In the genomic region with DNA sequence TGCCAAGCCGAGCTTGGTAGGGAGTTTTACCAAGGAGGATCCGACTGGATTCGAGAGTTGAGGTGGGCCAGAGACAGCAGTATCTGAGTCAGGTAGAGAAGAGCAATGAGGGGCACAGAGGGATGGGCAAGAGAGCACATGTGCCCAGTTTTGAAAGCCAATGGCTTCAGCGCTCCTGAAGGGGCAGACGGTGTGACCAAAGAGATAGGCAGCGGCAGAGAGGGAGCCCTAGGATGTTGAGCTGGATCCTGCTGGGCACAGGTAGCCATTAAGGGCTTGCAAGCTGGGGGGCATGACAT, we compare ENCODE assay signal across 12 cellular contexts. TPM values are rescaled to one million over a fixed set of nuclear protein-coding genes. Genes with fewer than 3 reads are reported as not detected.
DNase-seq lines count a peak whose midpoint lies in the region; ATAC-seq and TF ChIP-seq lines count a peak whose summit lies in the region.
"Had no signal": no experiment of that assay in that cellular context is flagged by ENCODE, and none has a peak within 500 bp of the region (broad histone marks: within the 10 kb centered on the region; RNA-seq: fewer than 3 reads in every experiment).

No MANE protein-coding gene starts in this region.

- H3K27me3 Mint-ChIP-seq in activated CD4-positive, alpha-beta T cell treated with anti-CD3 and anti-CD28 coated beads, Interleukin-2, amount 10 ng/mL, durations not matched to agents 7 days and 5 days, result peaks cover 36% of the 10 kb centered on the region
- peaks cover 8% of the 10 kb centered on the region for H3K27me3 Mint-ChIP-seq in activated T-helper 17 cell treated with anti-CD3 and anti-CD28 coated beads, Interleukin-2, amount 50 U/mL, for 72 hours
- peaks cover 20% of the 10 kb centered on the region for H3K27me3 Mint-ChIP-seq in osteocyte (ENCODE audit: unreplicated experiment)

- no peak for DNase-seq in activated CD4-positive, alpha-beta T cell treated with anti-CD3 and anti-CD28 coated beads, Interleukin-2, amount 10 ng/mL, durations not matched to agents 7 days and 5 days
- no peak for DNase-seq in activated CD4-positive, alpha-beta T cell treated with anti-CD3 and anti-CD28 coated beads for 1 hour
- DNase-seq in right lobe of liver (no peak), tibial nerve (ENCODE audit: low spot score in 2 of 2) (no peak), GOT3 (lab: John Stamatoyannopoulos, UW) (no peak), osteocyte (ENCODE audit: extremely low spot score, unreplicated experiment) (no peak), CD1c-positive myeloid dendritic cell (ENCODE audit: extremely low spot score) (no peak)
- DNase-seq: gastrocnemius medialis, NCI-H446, uterus had no signal

- H3K9me3 Mint-ChIP-seq in activated CD4-positive, alpha-beta T cell treated with anti-CD3 and anti-CD28 coated beads, Interleukin-2, amount 10 ng/mL, durations not matched to agents 7 days and 5 days, result no peaks in the 10 kb centered on the region
- H3K9me3 Mint-ChIP-seq in activated T-helper 17 cell treated with anti-CD3 and anti-CD28 coated beads, Interleukin-2, amount 50 U/mL, for 72 hours, result no peaks in the 10 kb centered on the region
- no peaks in the 10 kb centered on the region for H3K9me3 Mint-ChIP-seq in osteocyte (ENCODE audit: unreplicated experiment)
- H3K9me3 Mint-ChIP-seq: natural killer cell treated with Interleukin-12 subunit alpha and Interleukin-12 subunit beta and Interleukin-15 and Interleukin-18, amount 100 ng/mL, for 72 hours had no signal

- H3K27ac ChIP-seq in right lobe of liver, result peak overlapping the region; percentile 64 to 89 (median 78)
- H3K27ac ChIP-seq in tibial nerve, result peak overlapping the region in 3 of 4 donors; percentile 54 to 75 (median 73)
- H3K27ac ChIP-seq: gastrocnemius medialis had no signal

- TF ChIP-seq POLR2A in right lobe of liver (IDR thresholded peaks at IDR 0.05), result no peak
- TF ChIP-seq POLR2A in tibial nerve (IDR thresholded peaks at IDR 0.05), result no peak

- peaks cover 1% of the 10 kb centered on the region for H3K36me3 Mint-ChIP-seq in activated CD4-positive, alpha-beta T cell treated with anti-CD3 and anti-CD28 coated beads, Interleukin-2, amount 10 ng/mL, durations not matched to agents 7 days and 5 days (ENCODE audit: low read depth)
- no peaks in the 10 kb centered on the region for H3K36me3 Mint-ChIP-seq in activated T-helper 17 cell treated with anti-CD3 and anti-CD28 coated beads, Interleukin-2, amount 50 U/mL, for 72 hours (ENCODE audit: low read depth)
- H3K36me3 Mint-ChIP-seq in osteocyte (ENCODE audit: unreplicated experiment), result no peaks in the 10 kb centered on the region
- H3K36me3 Mint-ChIP-seq: natural killer cell treated with Interleukin-12 subunit alpha and Interleukin-12 subunit beta and Interleukin-15 and Interleukin-18, amount 100 ng/mL, for 72 hours had no signal

- H3K4me3 Mint-ChIP-seq in activated CD4-positive, alpha-beta T cell treated with anti-CD3 and anti-CD28 coated beads, Interleukin-2, amount 10 ng/mL, durations not matched to agents 7 days and 5 days, result peak overlapping the region; percentile 32
- peak overlapping the region; percentile 0 for H3K4me3 Mint-ChIP-seq in activated T-helper 17 cell treated with anti-CD3 and anti-CD28 coated beads, Interleukin-2, amount 50 U/mL, for 72 hours
- H3K4me3 Mint-ChIP-seq in osteocyte (ENCODE audit: unreplicated experiment), result no peak overlapping the region
- H3K4me3 Mint-ChIP-seq: natural killer cell treated with Interleukin-12 subunit alpha and Interleukin-12 subunit beta and Interleukin-15 and Interleukin-18, amount 100 ng/mL, for 72 hours had no signal

- intact Hi-C loops in right lobe of liver (cut with DNase I), result no loop called here

- H3K4me1 ChIP-seq in right lobe of liver, result peaks cover 0 to 27% (median 12%) of the 10 kb centered on the region in 4 donors
- H3K4me1 ChIP-seq in tibial nerve, result peaks cover 0 to 37% (median 16%) of the 10 kb centered on the region in 4 donors

- no peak for ATAC-seq in activated T-helper 17 cell treated with anti-CD3 and anti-CD28 coated beads, Interleukin-2, amount 50 U/mL, for 72 hours (replicated peaks)
- ATAC-seq in right lobe of liver, result peak in 3 of 4 donors; percentile 0 to 1 (median 0)

- H3K36me3 ChIP-seq in right lobe of liver, result peaks cover 0 to 18% (median 6%) of the 10 kb centered on the region in 4 donors
- no peaks in the 10 kb centered on the region for H3K36me3 ChIP-seq in tibial nerve
- H3K36me3 ChIP-seq: gastrocnemius medialis, uterus had no signal

- H3K27me3 ChIP-seq in right lobe of liver (no peaks in the 10 kb centered on the region), tibial nerve (peaks cover 0 to 6% of the 10 kb centered on the region in 2 donors)
- H3K27me3 ChIP-seq: uterus had no signal

- WGBS in right lobe of liver (ENCODE audit: insufficient coverage, low coverage, low lambda C conversion rate, missing lambda C conversion rate), result 28% methylated on average over 6 of the region's 6 CpGs
- WGBS in tibial nerve, 2 donors, result 81 to 83% methylated on average over 6 of the region's 6 CpGs

- H3K4me3 ChIP-seq in right lobe of liver, result peak overlapping the region; percentile 60 to 75 (median 68)
- H3K4me3 ChIP-seq in tibial nerve, result peak overlapping the region in 2 of 4 donors; percentile 47 to 58

- peaks cover 10% of the 10 kb centered on the region for H3K4me1 Mint-ChIP-seq in activated CD4-positive, alpha-beta T cell treated with anti-CD3 and anti-CD28 coated beads, Interleukin-2, amount 10 ng/mL, durations not matched to agents 7 days and 5 days
- H3K4me1 Mint-ChIP-seq in activated T-helper 17 cell treated with anti-CD3 and anti-CD28 coated beads, Interleukin-2, amount 50 U/mL, for 72 hours, result peaks cover 5% of the 10 kb centered on the region
- H3K4me1 Mint-ChIP-seq in osteocyte (ENCODE audit: unreplicated experiment), result peaks cover 17% of the 10 kb centered on the region

- TF ChIP-seq CTCF in right lobe of liver (IDR thresholded peaks at IDR 0.05) (no peak), tibial nerve (IDR thresholded peaks at IDR 0.05) (no peak), osteocyte (IDR thresholded peaks at IDR 0.05) (no peak)

- no peak for TF ChIP-seq EP300 in tibial nerve (IDR thresholded peaks at IDR 0.05)

- no peak overlapping the region for H3K27ac Mint-ChIP-seq in activated CD4-positive, alpha-beta T cell treated with anti-CD3 and anti-CD28 coated beads, Interleukin-2, amount 10 ng/mL, durations not matched to agents 7 days and 5 days
- no peak overlapping the region for H3K27ac Mint-ChIP-seq in activated T-helper 17 cell treated with anti-CD3 and anti-CD28 coated beads, Interleukin-2, amount 50 U/mL, for 72 hours
- no peak overlapping the region for H3K27ac Mint-ChIP-seq in osteocyte (ENCODE audit: unreplicated experiment)
- H3K27ac Mint-ChIP-seq: natural killer cell treated with Interleukin-12 subunit alpha and Interleukin-12 subunit beta and Interleukin-15 and Interleukin-18, amount 100 ng/mL, for 72 hours had no signal

- H3K9me3 ChIP-seq in right lobe of liver (no peaks in the 10 kb centered on the region), tibial nerve (no peaks in the 10 kb centered on the region)
- H3K9me3 ChIP-seq: gastrocnemius medialis, uterus had no signal

- CTCF ChIA-PET in activated CD4-positive, alpha-beta T cell treated with anti-CD3 and anti-CD28 coated beads, Interleukin-2, amount 10 ng/mL, durations not matched to agents 7 days and 5 days (lab: Charles Lee), result interaction anchor here (0.9 to 4.4 kb wide), 3 partner anchors 17 to 31 kb away, joined by 3 to 27 read pairs (median 3); no protein-coding TSS in a partner anchor

- POLR2A ChIA-PET in activated CD4-positive, alpha-beta T cell treated with anti-CD3 and anti-CD28 coated beads, Interleukin-2, amount 10 ng/mL, durations not matched to agents 7 days and 5 days (lab: Charles Lee), result no interaction called here

RNA-seq across cellular contexts. Expression of gene FGFR4, which starts 0.9 kb away (rescaled TPM):
- 1 to 10 TPM in 1 of 2 experiments, under 1 TPM in 1; 0.64 to 1.8 TPM for total RNA-seq in activated CD4-positive, alpha-beta T cell treated with anti-CD3 and anti-CD28 coated beads, Interleukin-2, amount 10 ng/mL, durations not matched to agents 7 days and 5 days
- total RNA-seq in activated T-helper 17 cell treated with anti-CD3 and anti-CD28 coated beads, Interleukin-2, amount 50 U/mL, for 72 hours, result 1 to 10 TPM; 1.7 to 2.4 TPM
- 10 to 100 TPM; 38.9 to 73.3 (median 55.1) TPM for total RNA-seq in right lobe of liver
- 10 to 100 TPM in 2 of 4 donors, 1 to 10 TPM in 2; 3.3 to 60.8 (median 12.1) TPM for total RNA-seq in tibial nerve
- total RNA-seq in osteocyte, result 1.1 and 1.7 TPM in 2 replicates

RNA-seq across cellular contexts. Expression of gene NSD1, which starts 45.9 kb away (rescaled TPM):
- 10 to 100 TPM; 83.2 to 92.9 TPM for total RNA-seq in activated CD4-positive, alpha-beta T cell treated with anti-CD3 and anti-CD28 coated beads, Interleukin-2, amount 10 ng/mL, durations not matched to agents 7 days and 5 days
- 10 to 100 TPM; 66.7 to 86.1 TPM for total RNA-seq in activated T-helper 17 cell treated with anti-CD3 and anti-CD28 coated beads, Interleukin-2, amount 50 U/mL, for 72 hours
- total RNA-seq in right lobe of liver (10 to 100 TPM; 13.1 to 33.1 (median 23.6) TPM), tibial nerve (10 to 100 TPM; 36.6 to 51.3 (median 40.7) TPM), osteocyte (71.6 and 74.7 TPM in 2 replicates)
